8 cellular contexts compared by ENCODE assay signal in the genomic region with DNA sequence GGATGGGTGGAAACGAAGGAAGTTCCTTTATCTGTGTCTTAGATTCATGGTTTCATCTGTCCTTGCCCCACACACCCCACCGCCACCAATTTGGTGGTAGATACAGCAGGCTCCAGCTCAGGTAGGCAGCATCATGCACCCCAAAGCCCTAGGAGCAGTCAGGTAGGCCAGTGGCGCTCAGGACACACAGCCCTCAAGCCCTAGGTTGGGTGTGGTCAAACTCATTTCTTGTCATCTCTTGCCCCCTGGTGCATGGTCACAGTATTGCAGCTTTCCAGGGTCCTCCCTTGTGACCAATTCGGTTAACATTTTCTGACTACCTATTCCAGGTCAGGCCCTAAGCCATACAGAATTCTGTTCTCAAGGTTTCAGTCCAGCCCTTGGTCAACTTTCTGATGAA. TPM values are rescaled to one million over a fixed set of nuclear protein-coding genes. Genes with fewer than 3 reads are reported as not detected.
A peak's percentile ranks its signal among the peaks of the same experiment; 100 is the strongest.
DNase-seq lines count a peak whose midpoint lies in the region; ATAC-seq and TF ChIP-seq lines count a peak whose summit lies in the region.

No MANE protein-coding gene starts in this region.

- ATAC-seq in HG02938 (IDR thresholded peaks at IDR 0.05; ENCODE audit: unreplicated experiment) (peak; percentile 70), gastroesophageal sphincter (no peak)

- peaks cover 38% of the 10 kb centered on the region for H3K27me3 Mint-ChIP-seq in activated T-cell treated with anti-CD3 and anti-CD28 coated beads, Interleukin-2, amount 50 U/mL, for 24 hours

- TF ChIP-seq CTCF in GM12865 (IDR thresholded peaks at IDR 0.05; ENCODE audit: insufficient read depth, low read depth, low read length, missing control alignments) = peak; percentile 58
- TF ChIP-seq CTCF in gastroesophageal sphincter (IDR thresholded peaks at IDR 0.05) = peak in 3 of 4 experiments; percentile 35 to 51 (median 42)
- peak; percentile 66 for TF ChIP-seq CTCF in smooth muscle cell (IDR thresholded peaks at IDR 0.05; ENCODE audit: borderline replicate concordance, insufficient read depth, poor library complexity, severe bottlenecking)

- no peak overlapping the region for H3K27ac ChIP-seq in gastroesophageal sphincter
- H3K27ac ChIP-seq in smooth muscle cell (ENCODE audit: low read depth) = no peak overlapping the region

- H4K20me1 ChIP-seq in smooth muscle cell (ENCODE audit: low read depth) = no peaks in the 10 kb centered on the region

- H3F3A ChIP-seq in smooth muscle cell (ENCODE audit: low read depth) = no peaks in the 10 kb centered on the region

- no peak for TF ChIP-seq POLR2A in gastroesophageal sphincter (IDR thresholded peaks at IDR 0.05)

- no peaks in the 10 kb centered on the region for H3K36me3 Mint-ChIP-seq in activated T-cell treated with anti-CD3 and anti-CD28 coated beads, Interleukin-2, amount 50 U/mL, for 24 hours (ENCODE audit: low read depth)

- no peak overlapping the region for H2AFZ ChIP-seq in smooth muscle cell (ENCODE audit: low read depth)

- H3K4me1 ChIP-seq in NT2/D1 (ENCODE audit: insufficient read depth, insufficient read length) (no peaks in the 10 kb centered on the region), gastroesophageal sphincter (no peaks in the 10 kb centered on the region), smooth muscle cell (ENCODE audit: low read depth) (no peaks in the 10 kb centered on the region)

- peak; percentile 42 for DNase-seq in A172 (ENCODE audit: low spot score)
- DNase-seq in GM12865 (ENCODE audit: low read depth) = peak; percentile 62
- DNase-seq in NT2/D1 (ENCODE audit: low read depth, low spot score) = peak; percentile 43
- DNase-seq in activated T-cell treated with anti-CD3 and anti-CD28 coated beads, Interleukin-2, amount 50 U/mL, for 24 hours = peak; percentile 73
- DNase-seq in smooth muscle cell (lab: John Stamatoyannopoulos, UW; ENCODE audit: unreplicated experiment) = peak; percentile 1
- DNase-seq in OCI-M2 (lab: John Stamatoyannopoulos, UW; ENCODE audit: unreplicated experiment) = no peak

- no peaks in the 10 kb centered on the region for H3K27me3 ChIP-seq in NT2/D1 (ENCODE audit: insufficient read depth, insufficient read length)
- no peaks in the 10 kb centered on the region for H3K27me3 ChIP-seq in gastroesophageal sphincter
- no peaks in the 10 kb centered on the region for H3K27me3 ChIP-seq in smooth muscle cell (ENCODE audit: low read depth)

- H3K4me2 ChIP-seq in smooth muscle cell = no peak overlapping the region

- H3K9ac ChIP-seq in NT2/D1 (ENCODE audit: insufficient read length, low read depth) (no peak overlapping the region), smooth muscle cell (ENCODE audit: low read depth) (no peak overlapping the region)

- H3K36me3 ChIP-seq in NT2/D1 (ENCODE audit: insufficient read depth, insufficient read length, low read length) (no peaks in the 10 kb centered on the region), gastroesophageal sphincter (no peaks in the 10 kb centered on the region), smooth muscle cell (ENCODE audit: low read depth) (no peaks in the 10 kb centered on the region)

- H3K4me1 Mint-ChIP-seq in activated T-cell treated with anti-CD3 and anti-CD28 coated beads, Interleukin-2, amount 50 U/mL, for 24 hours (ENCODE audit: low read depth) = no peaks in the 10 kb centered on the region

- no peak for TF ChIP-seq EP300 in gastroesophageal sphincter (IDR thresholded peaks at IDR 0.05)

- no peak overlapping the region for H3K4me3 Mint-ChIP-seq in activated T-cell treated with anti-CD3 and anti-CD28 coated beads, Interleukin-2, amount 50 U/mL, for 24 hours

- H3K79me2 ChIP-seq in smooth muscle cell (ENCODE audit: low read depth) = no peaks in the 10 kb centered on the region

- no peak overlapping the region for H3K27ac Mint-ChIP-seq in activated T-cell treated with anti-CD3 and anti-CD28 coated beads, Interleukin-2, amount 50 U/mL, for 24 hours

- H3K4me3 ChIP-seq in GM12865 (ENCODE audit: low read depth, low read length) = no peak overlapping the region
- H3K4me3 ChIP-seq in NT2/D1 (ENCODE audit: insufficient read length, low read depth) = no peak overlapping the region
- no peak overlapping the region for H3K4me3 ChIP-seq in gastroesophageal sphincter
- H3K4me3 ChIP-seq in smooth muscle cell = no peak overlapping the region

- 20 to 30% methylated on average over 1 to 3 of the region's 4 CpGs for WGBS in gastroesophageal sphincter (ENCODE audit: low coverage in 1 of 2), 2 donors
- WGBS in smooth muscle cell (ENCODE audit: low lambda C conversion rate) = 54% methylated on average over 4 of the region's 4 CpGs

- no peaks in the 10 kb centered on the region for H3K9me3 Mint-ChIP-seq in activated T-cell treated with anti-CD3 and anti-CD28 coated beads, Interleukin-2, amount 50 U/mL, for 24 hours

- H3K9me3 ChIP-seq in NT2/D1 (ENCODE audit: insufficient read depth, low read length) (no peaks in the 10 kb centered on the region), gastroesophageal sphincter (no peaks in the 10 kb centered on the region), smooth muscle cell (replicated peaks; ENCODE audit: low read depth) (no peaks in the 10 kb centered on the region)

RNA-seq across cellular contexts. Expression of a gene that starts 14.5 kb away (rescaled TPM):
- total RNA-seq in A172 (2014; rRNA removed; shearing (Covaris generic)) = not detected in 2 replicates
- total RNA-seq in gastroesophageal sphincter = 1 to 10 TPM in 1 of 4 donors, under 1 TPM in 3; 0.47 to 1.3 (median 0.71) TPM
- 0.09 and 0.67 TPM in 2 replicates for total RNA-seq in smooth muscle cell
- 1.0 and 2.6 TPM in 2 replicates for polyA plus RNA-seq in smooth muscle cell

RNA-seq across cellular contexts. Expression of a gene that starts 35.0 kb away (rescaled TPM):
- not detected in 2 replicates for total RNA-seq in A172 (2014; rRNA removed; shearing (Covaris generic))
- total RNA-seq in gastroesophageal sphincter = under 1 TPM in 1 of 4 donors, not detected in 3; 0.42 TPM
- total RNA-seq in smooth muscle cell = not detected in 2 replicates
- not detected in 2 replicates for polyA plus RNA-seq in smooth muscle cell

RNA-seq across cellular contexts. Expression of a gene that starts 53.7 kb away (rescaled TPM):
- total RNA-seq in A172 (2014; rRNA removed; shearing (Covaris generic)) = not detected in 2 replicates
- total RNA-seq in gastroesophageal sphincter (not detected), smooth muscle cell (not detected in 2 replicates)
- polyA plus RNA-seq in smooth muscle cell = not detected in 2 replicates
